Comparison of ENCODE assay signal across 10 cellular contexts in genomic region chr9:2800385-2801179, GRCh38. TPM values are rescaled to one million over a fixed set of nuclear protein-coding genes. Genes with fewer than 3 reads are reported as not detected.
A peak's percentile ranks its signal among the peaks of the same experiment; 100 is the strongest.
DNase-seq lines count a peak whose midpoint lies in the region; ATAC-seq and TF ChIP-seq lines count a peak whose summit lies in the region.
"Had no signal": no experiment of that assay in that cellular context is flagged by ENCODE, and none has a peak within 500 bp of the region (broad histone marks: within the 10 kb centered on the region; RNA-seq: fewer than 3 reads in every experiment).

No MANE protein-coding gene starts in this region.

- ATAC-seq in GM21786 (IDR thresholded peaks at IDR 0.05; ENCODE audit: unreplicated experiment), result no peak

- peak; percentile 9 for DNase-seq in AG08395 (ENCODE audit: low spot score)
- peak; percentile 20 for DNase-seq in HuH-7 (ENCODE audit: low spot score)
- peak; percentile 17 for DNase-seq in kidney tubule cell (ENCODE audit: low spot score)
- no peak for DNase-seq in SK-N-DZ (ENCODE audit: low spot score)
- DNase-seq in ecto neural progenitor cell (ENCODE audit: low spot score), result no peak
- DNase-seq in NCI-H1930 (lab: John Stamatoyannopoulos, UW), result no peak
- DNase-seq: immature natural killer cell, NCI-H187 treated with DMSO at 0.1 percent for 48 hours had no signal

- H3K27ac Mint-ChIP-seq in brain, result peak overlapping the region in 1 of 5 experiments; percentile 17

- peak; percentile 17 to 39 for TF ChIP-seq CTCF in brain (conservative IDR thresholded peaks at IDR 0.05)

- no peaks in the 10 kb centered on the region for H3K27me3 Mint-ChIP-seq in brain

- H3K4me3 Mint-ChIP-seq in brain, result no peak overlapping the region
- H3K4me3 Mint-ChIP-seq: immature natural killer cell had no signal

- peaks cover 0 to 3% (median 0%) of the 10 kb centered on the region in 5 experiments for H3K9me3 Mint-ChIP-seq in brain
- H3K9me3 Mint-ChIP-seq: immature natural killer cell had no signal

- H3K36me3 Mint-ChIP-seq in brain, result peaks cover 90% of the 10 kb centered on the region

- no peaks in the 10 kb centered on the region for H3K4me1 Mint-ChIP-seq in brain
- H3K4me1 Mint-ChIP-seq: immature natural killer cell had no signal

RNA-seq across cellular contexts. Expression of gene PUM3, which starts 43.3 kb away (rescaled TPM):
- 16.3 TPM for polyA plus RNA-seq in brain (ENCODE audit: insufficient read depth, low read depth, low replicate concordance)
- polyA plus RNA-seq in SK-N-DZ (2014; cell fraction: cytosol; rRNA removed), result 32.9 and 35.8 TPM in 2 replicates
- 25.3 and 37.0 TPM in 2 replicates for polyA plus RNA-seq in SK-N-DZ (2014; cell fraction: nucleus; rRNA removed)

Comparison
In these comparisons a context has a peak if more than half of its experiments do, and no peak if none do; other contexts are left out.
1. DNase-seq: peak in AG08395 (single experiment), HuH-7 (single experiment) and kidney tubule cell (single experiment); none in SK-N-DZ (single experiment), ecto neural progenitor cell (single experiment) and NCI-H1930 (0 of 2).